ENCODE assay signal across 1 cellular context in the genomic region with DNA sequence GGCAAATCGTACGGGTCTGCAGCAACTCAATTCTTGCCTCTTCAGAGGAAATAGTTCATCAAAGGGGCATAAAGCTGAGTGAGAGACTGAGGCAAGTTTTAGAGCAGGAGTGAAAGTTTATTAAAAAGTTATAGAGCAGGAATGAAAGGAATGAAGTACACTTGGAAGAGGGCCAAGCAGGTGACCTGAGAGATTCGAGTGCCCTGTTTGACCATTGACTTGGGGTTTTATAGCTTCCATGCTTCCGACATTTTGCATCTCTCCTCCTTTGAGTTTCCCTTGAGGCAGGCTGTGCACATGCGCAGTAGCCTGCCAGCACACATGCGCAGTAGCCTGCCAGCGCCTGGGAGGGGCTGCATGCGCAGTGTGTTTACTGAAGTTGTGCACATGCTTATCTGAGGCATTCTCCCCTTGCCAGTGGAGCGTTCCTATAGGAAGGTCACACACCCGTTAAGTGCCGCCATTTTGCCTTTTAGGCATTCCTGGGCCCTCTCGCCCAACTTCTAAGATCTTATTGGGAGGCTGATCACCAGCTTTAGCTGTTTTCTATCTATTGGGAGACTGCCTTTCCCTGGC.
TF ChIP-seq lines count a peak whose summit lies in the region.

No MANE protein-coding gene starts in this region.

TF ChIP-seq in K562, 482 proteins besides CTCF, POLR2A, EP300 and RAD21 (continued from another document):
- no peak for TF ChIP-seq ETV6 (IDR thresholded peaks at IDR 0.05; ENCODE audit: borderline replicate concordance in 1 of 2, low read depth in 2 of 2, low read length in 1 of 2)
- no peak for TF ChIP-seq ETV6 (CRISPR knock-in tag; IDR thresholded peaks at IDR 0.05; ENCODE audit: borderline replicate concordance)
- no peak for TF ChIP-seq ZNF408 (CRISPR knock-in tag; IDR thresholded peaks at IDR 0.05; ENCODE audit: low read depth)
- TF ChIP-seq, protein P1, sequence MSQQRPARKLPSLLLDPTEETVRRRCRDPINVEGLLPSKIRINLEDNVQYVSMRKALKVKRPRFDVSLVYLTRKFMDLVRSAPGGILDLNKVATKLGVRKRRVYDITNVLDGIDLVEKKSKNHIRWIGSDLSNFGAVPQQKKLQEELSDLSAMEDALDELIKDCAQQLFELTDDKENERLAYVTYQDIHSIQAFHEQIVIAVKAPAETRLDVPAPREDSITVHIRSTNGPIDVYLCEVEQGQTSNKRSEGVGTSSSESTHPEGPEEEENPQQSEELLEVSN (IDR thresholded peaks at IDR 0.05; ENCODE audit: borderline replicate concordance in 1 of 2, extremely low read depth in 1 of 2, insufficient read depth in 1 of 2, insufficient read length in 1 of 2, low read depth in 1 of 2, low read length in 1 of 2, poor library complexity in 1 of 2, severe bottlenecking in 1 of 2), result peak in 1 of 2 experiments; percentile 44
- TF ChIP-seq MYNN (IDR thresholded peaks at IDR 0.05), result no peak
- TF ChIP-seq MYNN (CRISPR knock-in tag; IDR thresholded peaks at IDR 0.05), result no peak
- TF ChIP-seq, protein P2, sequence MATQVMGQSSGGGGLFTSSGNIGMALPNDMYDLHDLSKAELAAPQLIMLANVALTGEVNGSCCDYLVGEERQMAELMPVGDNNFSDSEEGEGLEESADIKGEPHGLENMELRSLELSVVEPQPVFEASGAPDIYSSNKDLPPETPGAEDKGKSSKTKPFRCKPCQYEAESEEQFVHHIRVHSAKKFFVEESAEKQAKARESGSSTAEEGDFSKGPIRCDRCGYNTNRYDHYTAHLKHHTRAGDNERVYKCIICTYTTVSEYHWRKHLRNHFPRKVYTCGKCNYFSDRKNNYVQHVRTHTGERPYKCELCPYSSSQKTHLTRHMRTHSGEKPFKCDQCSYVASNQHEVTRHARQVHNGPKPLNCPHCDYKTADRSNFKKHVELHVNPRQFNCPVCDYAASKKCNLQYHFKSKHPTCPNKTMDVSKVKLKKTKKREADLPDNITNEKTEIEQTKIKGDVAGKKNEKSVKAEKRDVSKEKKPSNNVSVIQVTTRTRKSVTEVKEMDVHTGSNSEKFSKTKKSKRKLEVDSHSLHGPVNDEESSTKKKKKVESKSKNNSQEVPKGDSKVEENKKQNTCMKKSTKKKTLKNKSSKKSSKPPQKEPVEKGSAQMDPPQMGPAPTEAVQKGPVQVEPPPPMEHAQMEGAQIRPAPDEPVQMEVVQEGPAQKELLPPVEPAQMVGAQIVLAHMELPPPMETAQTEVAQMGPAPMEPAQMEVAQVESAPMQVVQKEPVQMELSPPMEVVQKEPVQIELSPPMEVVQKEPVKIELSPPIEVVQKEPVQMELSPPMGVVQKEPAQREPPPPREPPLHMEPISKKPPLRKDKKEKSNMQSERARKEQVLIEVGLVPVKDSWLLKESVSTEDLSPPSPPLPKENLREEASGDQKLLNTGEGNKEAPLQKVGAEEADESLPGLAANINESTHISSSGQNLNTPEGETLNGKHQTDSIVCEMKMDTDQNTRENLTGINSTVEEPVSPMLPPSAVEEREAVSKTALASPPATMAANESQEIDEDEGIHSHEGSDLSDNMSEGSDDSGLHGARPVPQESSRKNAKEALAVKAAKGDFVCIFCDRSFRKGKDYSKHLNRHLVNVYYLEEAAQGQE (CRISPR knock-in tag; IDR thresholded peaks at IDR 0.05; ENCODE audit: low read depth), result no peak
- TF ChIP-seq ZNF184 (CRISPR knock-in tag; IDR thresholded peaks at IDR 0.05), result no peak
- TF ChIP-seq, protein P3, sequence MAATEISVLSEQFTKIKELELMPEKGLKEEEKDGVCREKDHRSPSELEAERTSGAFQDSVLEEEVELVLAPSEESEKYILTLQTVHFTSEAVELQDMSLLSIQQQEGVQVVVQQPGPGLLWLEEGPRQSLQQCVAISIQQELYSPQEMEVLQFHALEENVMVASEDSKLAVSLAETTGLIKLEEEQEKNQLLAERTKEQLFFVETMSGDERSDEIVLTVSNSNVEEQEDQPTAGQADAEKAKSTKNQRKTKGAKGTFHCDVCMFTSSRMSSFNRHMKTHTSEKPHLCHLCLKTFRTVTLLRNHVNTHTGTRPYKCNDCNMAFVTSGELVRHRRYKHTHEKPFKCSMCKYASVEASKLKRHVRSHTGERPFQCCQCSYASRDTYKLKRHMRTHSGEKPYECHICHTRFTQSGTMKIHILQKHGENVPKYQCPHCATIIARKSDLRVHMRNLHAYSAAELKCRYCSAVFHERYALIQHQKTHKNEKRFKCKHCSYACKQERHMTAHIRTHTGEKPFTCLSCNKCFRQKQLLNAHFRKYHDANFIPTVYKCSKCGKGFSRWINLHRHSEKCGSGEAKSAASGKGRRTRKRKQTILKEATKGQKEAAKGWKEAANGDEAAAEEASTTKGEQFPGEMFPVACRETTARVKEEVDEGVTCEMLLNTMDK (IDR thresholded peaks at IDR 0.05; ENCODE audit: borderline replicate concordance, insufficient read depth, low read depth, low read length, poor library complexity, severe bottlenecking), result no peak
- no peak for TF ChIP-seq ZNF347 (CRISPR knock-in tag; IDR thresholded peaks at IDR 0.05; ENCODE audit: low read depth)
- peak in 1 of 2 experiments; percentile 31; a peak in 1 of 4 replicates for TF ChIP-seq TEAD1 (CRISPR knock-in tag; IDR thresholded peaks at IDR 0.05)
- TF ChIP-seq, protein P4, sequence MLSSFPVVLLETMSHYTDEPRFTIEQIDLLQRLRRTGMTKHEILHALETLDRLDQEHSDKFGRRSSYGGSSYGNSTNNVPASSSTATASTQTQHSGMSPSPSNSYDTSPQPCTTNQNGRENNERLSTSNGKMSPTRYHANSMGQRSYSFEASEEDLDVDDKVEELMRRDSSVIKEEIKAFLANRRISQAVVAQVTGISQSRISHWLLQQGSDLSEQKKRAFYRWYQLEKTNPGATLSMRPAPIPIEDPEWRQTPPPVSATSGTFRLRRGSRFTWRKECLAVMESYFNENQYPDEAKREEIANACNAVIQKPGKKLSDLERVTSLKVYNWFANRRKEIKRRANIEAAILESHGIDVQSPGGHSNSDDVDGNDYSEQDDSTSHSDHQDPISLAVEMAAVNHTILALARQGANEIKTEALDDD (IDR thresholded peaks at IDR 0.05), result no peak
- TF ChIP-seq, protein P5, sequence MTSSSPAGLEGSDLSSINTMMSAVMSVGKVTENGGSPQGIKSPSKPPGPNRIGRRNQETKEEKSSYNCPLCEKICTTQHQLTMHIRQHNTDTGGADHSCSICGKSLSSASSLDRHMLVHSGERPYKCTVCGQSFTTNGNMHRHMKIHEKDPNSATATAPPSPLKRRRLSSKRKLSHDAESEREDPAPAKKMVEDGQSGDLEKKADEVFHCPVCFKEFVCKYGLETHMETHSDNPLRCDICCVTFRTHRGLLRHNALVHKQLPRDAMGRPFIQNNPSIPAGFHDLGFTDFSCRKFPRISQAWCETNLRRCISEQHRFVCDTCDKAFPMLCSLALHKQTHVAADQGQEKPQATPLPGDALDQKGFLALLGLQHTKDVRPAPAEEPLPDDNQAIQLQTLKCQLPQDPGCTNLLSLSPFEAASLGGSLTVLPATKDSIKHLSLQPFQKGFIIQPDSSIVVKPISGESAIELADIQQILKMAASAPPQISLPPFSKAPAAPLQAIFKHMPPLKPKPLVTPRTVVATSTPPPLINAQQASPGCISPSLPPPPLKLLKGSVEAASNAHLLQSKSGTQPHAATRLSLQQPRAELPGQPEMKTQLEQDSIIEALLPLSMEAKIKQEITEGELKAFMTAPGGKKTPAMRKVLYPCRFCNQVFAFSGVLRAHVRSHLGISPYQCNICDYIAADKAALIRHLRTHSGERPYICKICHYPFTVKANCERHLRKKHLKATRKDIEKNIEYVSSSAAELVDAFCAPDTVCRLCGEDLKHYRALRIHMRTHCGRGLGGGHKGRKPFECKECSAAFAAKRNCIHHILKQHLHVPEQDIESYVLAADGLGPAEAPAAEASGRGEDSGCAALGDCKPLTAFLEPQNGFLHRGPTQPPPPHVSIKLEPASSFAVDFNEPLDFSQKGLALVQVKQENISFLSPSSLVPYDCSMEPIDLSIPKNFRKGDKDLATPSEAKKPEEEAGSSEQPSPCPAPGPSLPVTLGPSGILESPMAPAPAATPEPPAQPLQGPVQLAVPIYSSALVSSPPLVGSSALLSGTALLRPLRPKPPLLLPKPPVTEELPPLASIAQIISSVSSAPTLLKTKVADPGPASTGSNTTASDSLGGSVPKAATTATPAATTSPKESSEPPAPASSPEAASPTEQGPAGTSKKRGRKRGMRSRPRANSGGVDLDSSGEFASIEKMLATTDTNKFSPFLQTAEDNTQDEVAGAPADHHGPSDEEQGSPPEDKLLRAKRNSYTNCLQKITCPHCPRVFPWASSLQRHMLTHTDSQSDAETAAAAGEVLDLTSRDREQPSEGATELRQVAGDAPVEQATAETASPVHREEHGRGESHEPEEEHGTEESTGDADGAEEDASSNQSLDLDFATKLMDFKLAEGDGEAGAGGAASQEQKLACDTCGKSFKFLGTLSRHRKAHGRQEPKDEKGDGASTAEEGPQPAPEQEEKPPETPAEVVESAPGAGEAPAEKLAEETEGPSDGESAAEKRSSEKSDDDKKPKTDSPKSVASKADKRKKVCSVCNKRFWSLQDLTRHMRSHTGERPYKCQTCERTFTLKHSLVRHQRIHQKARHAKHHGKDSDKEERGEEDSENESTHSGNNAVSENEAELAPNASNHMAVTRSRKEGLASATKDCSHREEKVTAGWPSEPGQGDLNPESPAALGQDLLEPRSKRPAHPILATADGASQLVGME (CRISPR knock-in tag; IDR thresholded peaks at IDR 0.05), result no peak
- no peak for TF ChIP-seq ZNF311 (CRISPR knock-in tag; IDR thresholded peaks at IDR 0.05)
- TF ChIP-seq ZC3H8 (IDR thresholded peaks at IDR 0.05), result no peak
- no peak for TF ChIP-seq MBD2 (IDR thresholded peaks at IDR 0.05; ENCODE audit: borderline replicate concordance, low read depth)
- TF ChIP-seq KLF6 (CRISPR knock-in tag; IDR thresholded peaks at IDR 0.05; ENCODE audit: borderline replicate concordance), result no peak
- TF ChIP-seq ZNF133 (CRISPR knock-in tag; IDR thresholded peaks at IDR 0.05), result no peak
- TF ChIP-seq XRCC5 (IDR thresholded peaks at IDR 0.05; ENCODE audit: low read depth, low read length), result no peak
- TF ChIP-seq, protein P6, sequence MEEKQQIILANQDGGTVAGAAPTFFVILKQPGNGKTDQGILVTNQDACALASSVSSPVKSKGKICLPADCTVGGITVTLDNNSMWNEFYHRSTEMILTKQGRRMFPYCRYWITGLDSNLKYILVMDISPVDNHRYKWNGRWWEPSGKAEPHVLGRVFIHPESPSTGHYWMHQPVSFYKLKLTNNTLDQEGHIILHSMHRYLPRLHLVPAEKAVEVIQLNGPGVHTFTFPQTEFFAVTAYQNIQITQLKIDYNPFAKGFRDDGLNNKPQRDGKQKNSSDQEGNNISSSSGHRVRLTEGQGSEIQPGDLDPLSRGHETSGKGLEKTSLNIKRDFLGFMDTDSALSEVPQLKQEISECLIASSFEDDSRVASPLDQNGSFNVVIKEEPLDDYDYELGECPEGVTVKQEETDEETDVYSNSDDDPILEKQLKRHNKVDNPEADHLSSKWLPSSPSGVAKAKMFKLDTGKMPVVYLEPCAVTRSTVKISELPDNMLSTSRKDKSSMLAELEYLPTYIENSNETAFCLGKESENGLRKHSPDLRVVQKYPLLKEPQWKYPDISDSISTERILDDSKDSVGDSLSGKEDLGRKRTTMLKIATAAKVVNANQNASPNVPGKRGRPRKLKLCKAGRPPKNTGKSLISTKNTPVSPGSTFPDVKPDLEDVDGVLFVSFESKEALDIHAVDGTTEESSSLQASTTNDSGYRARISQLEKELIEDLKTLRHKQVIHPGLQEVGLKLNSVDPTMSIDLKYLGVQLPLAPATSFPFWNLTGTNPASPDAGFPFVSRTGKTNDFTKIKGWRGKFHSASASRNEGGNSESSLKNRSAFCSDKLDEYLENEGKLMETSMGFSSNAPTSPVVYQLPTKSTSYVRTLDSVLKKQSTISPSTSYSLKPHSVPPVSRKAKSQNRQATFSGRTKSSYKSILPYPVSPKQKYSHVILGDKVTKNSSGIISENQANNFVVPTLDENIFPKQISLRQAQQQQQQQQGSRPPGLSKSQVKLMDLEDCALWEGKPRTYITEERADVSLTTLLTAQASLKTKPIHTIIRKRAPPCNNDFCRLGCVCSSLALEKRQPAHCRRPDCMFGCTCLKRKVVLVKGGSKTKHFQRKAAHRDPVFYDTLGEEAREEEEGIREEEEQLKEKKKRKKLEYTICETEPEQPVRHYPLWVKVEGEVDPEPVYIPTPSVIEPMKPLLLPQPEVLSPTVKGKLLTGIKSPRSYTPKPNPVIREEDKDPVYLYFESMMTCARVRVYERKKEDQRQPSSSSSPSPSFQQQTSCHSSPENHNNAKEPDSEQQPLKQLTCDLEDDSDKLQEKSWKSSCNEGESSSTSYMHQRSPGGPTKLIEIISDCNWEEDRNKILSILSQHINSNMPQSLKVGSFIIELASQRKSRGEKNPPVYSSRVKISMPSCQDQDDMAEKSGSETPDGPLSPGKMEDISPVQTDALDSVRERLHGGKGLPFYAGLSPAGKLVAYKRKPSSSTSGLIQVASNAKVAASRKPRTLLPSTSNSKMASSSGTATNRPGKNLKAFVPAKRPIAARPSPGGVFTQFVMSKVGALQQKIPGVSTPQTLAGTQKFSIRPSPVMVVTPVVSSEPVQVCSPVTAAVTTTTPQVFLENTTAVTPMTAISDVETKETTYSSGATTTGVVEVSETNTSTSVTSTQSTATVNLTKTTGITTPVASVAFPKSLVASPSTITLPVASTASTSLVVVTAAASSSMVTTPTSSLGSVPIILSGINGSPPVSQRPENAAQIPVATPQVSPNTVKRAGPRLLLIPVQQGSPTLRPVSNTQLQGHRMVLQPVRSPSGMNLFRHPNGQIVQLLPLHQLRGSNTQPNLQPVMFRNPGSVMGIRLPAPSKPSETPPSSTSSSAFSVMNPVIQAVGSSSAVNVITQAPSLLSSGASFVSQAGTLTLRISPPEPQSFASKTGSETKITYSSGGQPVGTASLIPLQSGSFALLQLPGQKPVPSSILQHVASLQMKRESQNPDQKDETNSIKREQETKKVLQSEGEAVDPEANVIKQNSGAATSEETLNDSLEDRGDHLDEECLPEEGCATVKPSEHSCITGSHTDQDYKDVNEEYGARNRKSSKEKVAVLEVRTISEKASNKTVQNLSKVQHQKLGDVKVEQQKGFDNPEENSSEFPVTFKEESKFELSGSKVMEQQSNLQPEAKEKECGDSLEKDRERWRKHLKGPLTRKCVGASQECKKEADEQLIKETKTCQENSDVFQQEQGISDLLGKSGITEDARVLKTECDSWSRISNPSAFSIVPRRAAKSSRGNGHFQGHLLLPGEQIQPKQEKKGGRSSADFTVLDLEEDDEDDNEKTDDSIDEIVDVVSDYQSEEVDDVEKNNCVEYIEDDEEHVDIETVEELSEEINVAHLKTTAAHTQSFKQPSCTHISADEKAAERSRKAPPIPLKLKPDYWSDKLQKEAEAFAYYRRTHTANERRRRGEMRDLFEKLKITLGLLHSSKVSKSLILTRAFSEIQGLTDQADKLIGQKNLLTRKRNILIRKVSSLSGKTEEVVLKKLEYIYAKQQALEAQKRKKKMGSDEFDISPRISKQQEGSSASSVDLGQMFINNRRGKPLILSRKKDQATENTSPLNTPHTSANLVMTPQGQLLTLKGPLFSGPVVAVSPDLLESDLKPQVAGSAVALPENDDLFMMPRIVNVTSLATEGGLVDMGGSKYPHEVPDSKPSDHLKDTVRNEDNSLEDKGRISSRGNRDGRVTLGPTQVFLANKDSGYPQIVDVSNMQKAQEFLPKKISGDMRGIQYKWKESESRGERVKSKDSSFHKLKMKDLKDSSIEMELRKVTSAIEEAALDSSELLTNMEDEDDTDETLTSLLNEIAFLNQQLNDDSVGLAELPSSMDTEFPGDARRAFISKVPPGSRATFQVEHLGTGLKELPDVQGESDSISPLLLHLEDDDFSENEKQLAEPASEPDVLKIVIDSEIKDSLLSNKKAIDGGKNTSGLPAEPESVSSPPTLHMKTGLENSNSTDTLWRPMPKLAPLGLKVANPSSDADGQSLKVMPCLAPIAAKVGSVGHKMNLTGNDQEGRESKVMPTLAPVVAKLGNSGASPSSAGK (IDR thresholded peaks at IDR 0.05), result peak; percentile 72
- TF ChIP-seq SIX5 (IDR thresholded peaks at IDR 0.05; ENCODE audit: borderline replicate concordance in 1 of 2, insufficient read depth in 1 of 2, low read depth in 1 of 2, low read length in 2 of 2), result no peak
